In the genomic region with DNA sequence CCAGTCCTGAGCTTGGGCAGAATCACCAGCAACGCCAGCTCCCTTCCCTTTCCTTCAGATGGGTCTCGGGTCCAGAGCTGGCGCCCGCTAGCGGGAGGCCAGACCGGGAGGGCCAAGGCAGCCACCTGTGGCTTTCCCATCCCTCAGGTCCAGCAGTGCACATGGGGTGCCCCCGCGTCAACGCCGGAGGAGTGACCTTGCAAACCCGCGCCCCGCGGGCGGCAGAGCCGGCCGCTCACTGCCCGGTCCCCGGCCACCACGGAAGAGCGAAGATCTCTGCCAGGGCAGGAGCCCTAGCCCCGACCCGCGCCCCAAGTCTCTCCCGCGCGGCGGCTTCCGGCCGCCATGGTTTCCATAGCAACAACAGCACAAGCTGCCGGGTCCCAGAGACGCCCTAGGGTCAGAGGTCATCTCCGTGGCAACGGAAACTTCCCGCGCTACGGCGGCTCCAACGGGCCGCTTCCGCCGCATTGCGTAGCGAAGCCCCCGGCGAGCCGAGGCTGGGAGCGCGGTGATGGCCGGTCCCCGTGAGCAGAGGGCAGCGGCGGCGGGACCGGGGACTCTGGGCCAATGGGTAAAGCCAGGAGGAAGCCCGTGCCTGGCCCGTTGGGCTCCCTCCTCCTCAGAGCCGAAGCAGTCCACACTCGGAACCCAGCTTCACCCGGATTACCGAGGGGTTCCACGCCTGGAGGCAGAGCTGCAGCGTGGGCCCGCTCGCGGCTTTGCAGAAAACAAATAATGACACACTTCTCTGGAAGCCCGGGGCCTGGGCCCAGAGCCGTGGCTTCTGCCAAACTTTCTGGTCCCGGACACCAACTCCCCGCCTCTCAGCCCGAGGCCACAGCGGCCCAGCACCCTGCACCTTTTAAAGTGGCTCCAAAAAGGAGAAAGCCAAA, we compare ENCODE assay signal across 8 cellular contexts. TPM values are rescaled to one million over a fixed set of nuclear protein-coding genes. Genes with fewer than 3 reads are reported as not detected.
A peak's percentile ranks its signal among the peaks of the same experiment; 100 is the strongest.
DNase-seq lines count a peak whose midpoint lies in the region; ATAC-seq and TF ChIP-seq lines count a peak whose summit lies in the region.

No MANE protein-coding gene starts in this region.

- DNase-seq in NCI-H345 (lab: John Stamatoyannopoulos, UW): peak; percentile 97
- DNase-seq in activated CD8-positive, alpha-beta T cell treated with anti-CD3 and anti-CD28 coated beads, Interleukin-2, amount 10 ng/mL, durations not matched to agents 7 days and 5 days: peak; percentile 97
- DNase-seq in effector CD8-positive, alpha-beta T cell (lab: John Stamatoyannopoulos, UW): peak; percentile 92
- peak; percentile 95 for DNase-seq in lung (ENCODE audit: low spot score)
- peak; percentile 91 to 95 (median 95) for DNase-seq in stimulated activated CD4-positive, alpha-beta T cell treated with anti-CD3 and anti-CD28 coated beads, TNF-alpha, amount 100 ng/mL, for 1 hour (ENCODE audit: low read depth in 3 of 3, low spot score in 1 of 3)
- no peak for DNase-seq in A172 (ENCODE audit: low spot score)

- H3K4me1 Mint-ChIP-seq in activated CD8-positive, alpha-beta T cell treated with anti-CD3 and anti-CD28 coated beads, Interleukin-2, amount 10 ng/mL, durations not matched to agents 7 days and 5 days (ENCODE audit: low read depth): peaks cover 25% of the 10 kb centered on the region

- ATAC-seq in HG03066 (IDR thresholded peaks at IDR 0.05; ENCODE audit: low read depth, unreplicated experiment): peak; percentile 92
- peak; percentile 91 for ATAC-seq in activated CD8-positive, alpha-beta T cell treated with anti-CD3 and anti-CD28 coated beads, Interleukin-2, amount 10 ng/mL, durations not matched to agents 7 days and 5 days
- ATAC-seq in lung (ENCODE audit: insufficient read depth, low FRiP score): peak; percentile 94

- peak overlapping the region; percentile 63 to 95 for H3K27ac ChIP-seq in lung (ENCODE audit: low read depth in 1 of 2, low read length in 1 of 2)

- no peaks in the 10 kb centered on the region for H3K36me3 ChIP-seq in lung (ENCODE audit: control insufficient read depth in 2 of 2, insufficient read depth in 2 of 2, low read length in 2 of 2)

- peak overlapping the region; percentile 97 for H3K4me3 ChIP-seq in lung

- peak overlapping the region; percentile 84 for H3K27ac Mint-ChIP-seq in activated CD8-positive, alpha-beta T cell treated with anti-CD3 and anti-CD28 coated beads, Interleukin-2, amount 10 ng/mL, durations not matched to agents 7 days and 5 days

- no peaks in the 10 kb centered on the region for H3K9me3 ChIP-seq in lung (ENCODE audit: control insufficient read depth in 2 of 2, insufficient read depth in 1 of 2, low read length in 1 of 2)

- H3K27me3 Mint-ChIP-seq in activated CD8-positive, alpha-beta T cell treated with anti-CD3 and anti-CD28 coated beads, Interleukin-2, amount 10 ng/mL, durations not matched to agents 7 days and 5 days (ENCODE audit: low read depth): peaks cover 26% of the 10 kb centered on the region

- CTCF ChIA-PET in activated CD8-positive, alpha-beta T cell treated with anti-CD3 and anti-CD28 coated beads, Interleukin-2, amount 10 ng/mL, durations not matched to agents 7 days and 5 days (lab: Charles Lee): interaction anchor here (0.7 to 4.2 kb wide), 7 partner anchors 8 to 1250 kb away, joined by 3 to 18 read pairs (median 3); no protein-coding TSS in a partner anchor

- H3K36me3 Mint-ChIP-seq in activated CD8-positive, alpha-beta T cell treated with anti-CD3 and anti-CD28 coated beads, Interleukin-2, amount 10 ng/mL, durations not matched to agents 7 days and 5 days (ENCODE audit: low read depth): no peaks in the 10 kb centered on the region

- H3K9me3 Mint-ChIP-seq in activated CD8-positive, alpha-beta T cell treated with anti-CD3 and anti-CD28 coated beads, Interleukin-2, amount 10 ng/mL, durations not matched to agents 7 days and 5 days (ENCODE audit: insufficient read depth): no peaks in the 10 kb centered on the region

- H3K4me1 ChIP-seq in lung (ENCODE audit: control insufficient read depth in 2 of 2, insufficient read depth in 2 of 2, low read length in 2 of 2): peaks cover 0 to 3% of the 10 kb centered on the region in 2 donors

- WGBS in lung, 2 donors: 1% methylated on average over 64 to 72 of the region's 72 CpGs

- POLR2A ChIA-PET in activated CD8-positive, alpha-beta T cell treated with anti-CD3 and anti-CD28 coated beads, Interleukin-2, amount 10 ng/mL, durations not matched to agents 7 days and 5 days (lab: Charles Lee): interaction anchor here (0.5 to 1.3 kb wide), 5 partner anchors 9 to 379 kb away, joined by 3 read pairs; a partner anchor contains a TSS

- no peak for TF ChIP-seq CTCF in lung (IDR thresholded peaks at IDR 0.05; ENCODE audit: control extremely low read depth, extremely low read depth)

- peak; percentile 57 for TF ChIP-seq POLR2A in GM18526 (IDR thresholded peaks at IDR 0.05; ENCODE audit: extremely low read depth, insufficient read length)

- H3K27me3 ChIP-seq in lung (ENCODE audit: control insufficient read depth, insufficient read depth): no peaks in the 10 kb centered on the region

- peak overlapping the region; percentile 81 for H3K4me3 Mint-ChIP-seq in activated CD8-positive, alpha-beta T cell treated with anti-CD3 and anti-CD28 coated beads, Interleukin-2, amount 10 ng/mL, durations not matched to agents 7 days and 5 days

RNA-seq across cellular contexts. Expression of a gene that starts 7.4 kb away (rescaled TPM):
- not detected for total RNA-seq in activated CD8-positive, alpha-beta T cell treated with anti-CD3 and anti-CD28 coated beads, Interleukin-2, amount 10 ng/mL, durations not matched to agents 7 days and 5 days
- 10 to 100 TPM in 1 of 2 donors, 1 to 10 TPM in 1; 3.4 to 12.9 TPM for total RNA-seq in lung
- polyA plus RNA-seq in lung: 1 to 10 TPM in 1 of 2 donors, under 1 TPM in 1; 0.59 to 1.1 TPM
- total RNA-seq in A172 (2014; rRNA removed; shearing (Covaris generic)): under 0.01 and 0.07 TPM in 2 replicates
